ENCODE assay signal across 10 cellular contexts in genomic region chr5:140106101-140106500, GRCh38. TPM values are rescaled to one million over a fixed set of nuclear protein-coding genes. Genes with fewer than 3 reads are reported as not detected.
DNase-seq lines count a peak whose midpoint lies in the region; ATAC-seq and TF ChIP-seq lines count a peak whose summit lies in the region.
"Had no signal": no experiment of that assay in that cellular context is flagged by ENCODE, and none has a peak within 500 bp of the region (broad histone marks: within the 10 kb centered on the region; RNA-seq: fewer than 3 reads in every experiment).

No MANE protein-coding gene starts in this region.

- no peak for ATAC-seq in Right ventricle myocardium inferior
- no peak for ATAC-seq in activated CD8-positive, alpha-beta T cell treated with anti-CD3 and anti-CD28 coated beads for 36 hours
- no peak for ATAC-seq in memory B cell (ENCODE audit: low read depth)
- ATAC-seq in GM18907 (IDR thresholded peaks at IDR 0.05; ENCODE audit: unreplicated experiment), result no peak

- CTCF ChIA-PET in activated CD8-positive, alpha-beta T cell treated with anti-CD3 and anti-CD28 coated beads for 36 hours (lab: Charles Lee), result interaction anchor here (0.7 to 2.9 kb wide), 11 partner anchors 9 to 224 kb away, joined by 3 to 10 read pairs (median 4); no protein-coding TSS in a partner anchor

- H3K36me3 ChIP-seq in right atrium auricular region, result no peaks in the 10 kb centered on the region

- intact Hi-C loops in Right ventricle myocardium inferior (cut with DNase I), result no loop called here
- intact Hi-C loops in activated CD8-positive, alpha-beta T cell treated with anti-CD3 and anti-CD28 coated beads for 36 hours (cut with micrococcal nuclease), result no loop called here

- no peak for DNase-seq in right atrium auricular region (ENCODE audit: low spot score)
- no peak for DNase-seq in Right ventricle myocardium inferior (ENCODE audit: missing footprints)
- DNase-seq in activated CD8-positive, alpha-beta T cell treated with anti-CD3 and anti-CD28 coated beads for 36 hours, result no peak
- DNase-seq in memory B cell (ENCODE audit: low spot score in 2 of 2), result no peak
- DNase-seq in DMS53 treated with DMSO at 0.1 percent for 48 hours (lab: John Stamatoyannopoulos, UW; ENCODE audit: unreplicated experiment), result no peak
- no peak for DNase-seq in endothelial cell (ENCODE audit: low spot score)
- no peak for DNase-seq in EL

- H3K4me3 Mint-ChIP-seq in activated CD8-positive, alpha-beta T cell treated with anti-CD3 and anti-CD28 coated beads for 36 hours, result no peak overlapping the region
- H3K4me3 Mint-ChIP-seq in memory B cell (peak overlapping the region; percentile 30), endothelial cell (ENCODE audit: unreplicated experiment) (no peak overlapping the region)

- H3K27ac Mint-ChIP-seq in activated CD8-positive, alpha-beta T cell treated with anti-CD3 and anti-CD28 coated beads for 36 hours, result peak overlapping the region; percentile 6
- peak overlapping the region; percentile 99 for H3K27ac Mint-ChIP-seq in memory B cell
- no peak overlapping the region for H3K27ac Mint-ChIP-seq in endothelial cell (ENCODE audit: unreplicated experiment)

- peaks cover 0 to 29% of the 10 kb centered on the region in 2 donors for H3K4me1 ChIP-seq in right atrium auricular region

- H3K36me3 Mint-ChIP-seq in activated CD8-positive, alpha-beta T cell treated with anti-CD3 and anti-CD28 coated beads for 36 hours (ENCODE audit: low read depth), result peaks cover 2% of the 10 kb centered on the region
- H3K36me3 Mint-ChIP-seq in memory B cell, result no peaks in the 10 kb centered on the region
- H3K36me3 Mint-ChIP-seq in endothelial cell (ENCODE audit: low read depth, unreplicated experiment), result peaks cover 4% of the 10 kb centered on the region

- peaks cover 12% of the 10 kb centered on the region for H3K27me3 Mint-ChIP-seq in activated CD8-positive, alpha-beta T cell treated with anti-CD3 and anti-CD28 coated beads for 36 hours
- H3K27me3 Mint-ChIP-seq in memory B cell, result no peaks in the 10 kb centered on the region
- H3K27me3 Mint-ChIP-seq in endothelial cell (ENCODE audit: unreplicated experiment), result peaks cover 12% of the 10 kb centered on the region

- no peaks in the 10 kb centered on the region for H3K27me3 ChIP-seq in right atrium auricular region

- H3K4me1 Mint-ChIP-seq in activated CD8-positive, alpha-beta T cell treated with anti-CD3 and anti-CD28 coated beads for 36 hours (ENCODE audit: low read depth), result peaks cover 27% of the 10 kb centered on the region
- H3K4me1 Mint-ChIP-seq in memory B cell (peaks cover 14% of the 10 kb centered on the region), endothelial cell (ENCODE audit: unreplicated experiment) (peaks cover 22% of the 10 kb centered on the region)

- no peaks in the 10 kb centered on the region for H3K9me3 Mint-ChIP-seq in activated CD8-positive, alpha-beta T cell treated with anti-CD3 and anti-CD28 coated beads for 36 hours
- H3K9me3 Mint-ChIP-seq in memory B cell (no peaks in the 10 kb centered on the region), endothelial cell (ENCODE audit: unreplicated experiment) (no peaks in the 10 kb centered on the region)
- H3K9me3 Mint-ChIP-seq: activated naive CD4-positive, alpha-beta T cell treated with anti-CD3 and anti-CD28 coated beads, Interleukin-2, amount 50 U/mL, for 24 hours had no signal

- no peaks in the 10 kb centered on the region for H3K9me3 ChIP-seq in right atrium auricular region

- TF ChIP-seq CTCF in right atrium auricular region (IDR thresholded peaks at IDR 0.05) (no peak), endothelial cell (IDR thresholded peaks at IDR 0.05; ENCODE audit: unreplicated experiment) (no peak)
- no peak for TF ChIP-seq CTCF in activated CD8-positive, alpha-beta T cell treated with anti-CD3 and anti-CD28 coated beads for 36 hours (IDR thresholded peaks at IDR 0.05)

- peak overlapping the region; percentile 99 for H3K27ac ChIP-seq in right atrium auricular region

- no peak overlapping the region for H3K4me3 ChIP-seq in right atrium auricular region
- H3K4me3 ChIP-seq: SK-N-MC had no signal

- POLR2A ChIA-PET in activated CD8-positive, alpha-beta T cell treated with anti-CD3 and anti-CD28 coated beads for 36 hours (lab: Charles Lee), result interaction anchor here (1.1 kb wide), 1 partner anchor 8 kb away, joined by 5 read pairs; the partner anchor contains the start of gene PURA

RNA-seq across cellular contexts. Expression of gene PURA, which starts 7.8 kb away (rescaled TPM):
- 10 to 100 TPM; 23.9 to 25.1 TPM for total RNA-seq in right atrium auricular region
- 22.2 TPM for total RNA-seq in Right ventricle myocardium inferior
- total RNA-seq in activated CD8-positive, alpha-beta T cell treated with anti-CD3 and anti-CD28 coated beads for 36 hours, result 1 to 10 TPM; 8.2 to 9.2 TPM
- total RNA-seq in endothelial cell (ENCODE audit: unreplicated experiment), result 6.2 TPM

RNA-seq across cellular contexts. Expression of gene IGIP, which starts 19.6 kb away (rescaled TPM):
- 10 to 100 TPM; 13.7 to 13.8 TPM for total RNA-seq in right atrium auricular region
- 10.1 TPM for total RNA-seq in Right ventricle myocardium inferior
- total RNA-seq in activated CD8-positive, alpha-beta T cell treated with anti-CD3 and anti-CD28 coated beads for 36 hours, result 1 to 10 TPM; 1.3 to 1.5 TPM
- total RNA-seq in endothelial cell (ENCODE audit: unreplicated experiment), result 1.3 TPM
